Comparison of ENCODE assay signal across 15 cellular contexts in genomic region chr20:38220587-38220986, GRCh38. TPM values are rescaled to one million over a fixed set of nuclear protein-coding genes. Genes with fewer than 3 reads are reported as not detected.
DNase-seq lines count a peak whose midpoint lies in the region; ATAC-seq, FAIRE-seq and TF ChIP-seq lines count a peak whose summit lies in the region.
"Had no signal": no experiment of that assay in that cellular context is flagged by ENCODE, and none has a peak within 500 bp of the region (broad histone marks: within the 10 kb centered on the region; RNA-seq: fewer than 3 reads in every experiment).

No MANE protein-coding gene starts in this region.

- POLR2A ChIA-PET in Caco-2 (lab: Charles Lee), result interaction anchor here (0.5 kb wide), 1 partner anchor 226 kb away, joined by 3 read pairs; no protein-coding TSS in a partner anchor

- H3K36me3 ChIP-seq in Loucy (ENCODE audit: insufficient read depth, low read length), result no peaks in the 10 kb centered on the region
- H3K36me3 ChIP-seq in Caco-2 (ENCODE audit: control insufficient read depth, insufficient read depth, low read length), result no peaks in the 10 kb centered on the region
- H3K36me3 ChIP-seq: thyroid gland had no signal

- H3K9me3 ChIP-seq in Loucy (ENCODE audit: insufficient read depth, low read depth, low read length), result no peaks in the 10 kb centered on the region
- H3K9me3 ChIP-seq in Caco-2, result no peaks in the 10 kb centered on the region
- H3K9me3 ChIP-seq: thyroid gland had no signal

- no peak for TF ChIP-seq CTCF in Loucy (conservative IDR thresholded peaks at IDR 0.05; ENCODE audit: low read length)
- no peak for TF ChIP-seq CTCF in epithelial cell of proximal tubule (conservative IDR thresholded peaks at IDR 0.05; ENCODE audit: low read depth, low read length)
- TF ChIP-seq CTCF in Caco-2 (IDR thresholded peaks at IDR 0.05; ENCODE audit: insufficient read depth in 1 of 2, low read depth in 1 of 2, low read length in 1 of 2, severe bottlenecking in 1 of 2, unreplicated experiment in 1 of 2), result no peak

- no peak overlapping the region for H3K27ac Mint-ChIP-seq in Caco-2 (ENCODE audit: unreplicated experiment)
- H3K27ac Mint-ChIP-seq: stimulated activated naive CD8-positive, alpha-beta T cell treated with anti-CD3 and anti-CD28 coated beads, Interleukin-15, Interleukin-2, amounts not matched to agents 100 ng/mL and 50 ng/mL, for 24 hours had no signal

- no peak for ATAC-seq in GM19397 (IDR thresholded peaks at IDR 0.05; ENCODE audit: unreplicated experiment)
- ATAC-seq in HG03175 (IDR thresholded peaks at IDR 0.05; ENCODE audit: unreplicated experiment), result no peak

- H3K9me3 Mint-ChIP-seq in Caco-2 (ENCODE audit: unreplicated experiment), result no peaks in the 10 kb centered on the region
- H3K9me3 Mint-ChIP-seq: stimulated activated naive CD8-positive, alpha-beta T cell treated with anti-CD3 and anti-CD28 coated beads, Interleukin-15, Interleukin-2, amounts not matched to agents 100 ng/mL and 50 ng/mL, for 24 hours had no signal

- CTCF ChIA-PET in Caco-2 (lab: Charles Lee), result interaction anchor here (0.6 to 5.7 kb wide), 44 partner anchors 9 to 252 kb away, joined by 3 to 147 read pairs (median 5); partner anchors contain the start of genes RALGAPB, RPRD1B and TTI1

- H3K4me2 ChIP-seq in Loucy (ENCODE audit: low read depth, low read length, poor library complexity, severe bottlenecking), result peak overlapping the region; percentile 44

- H3K79me2 ChIP-seq in Loucy (ENCODE audit: insufficient read depth, low read length), result no peaks in the 10 kb centered on the region

- no peaks in the 10 kb centered on the region for H3K36me3 Mint-ChIP-seq in Caco-2 (ENCODE audit: insufficient read depth, unreplicated experiment)
- H3K36me3 Mint-ChIP-seq: CD14-positive monocyte had no signal

- H3F3A ChIP-seq in Loucy (ENCODE audit: low read depth), result no peaks in the 10 kb centered on the region

- intact Hi-C loops in posterior vena cava (cut with DNase I) (loop anchor here (2.0 to 5.0 kb wide), 2 partner anchors 162 to 163 kb away; no protein-coding TSS in a partner anchor), Caco-2 (cut with micrococcal nuclease; ENCODE audit: unreplicated experiment) (loop anchor here (2.0 to 10.0 kb wide), 4 partner anchors 34 to 653 kb away; no protein-coding TSS in a partner anchor)

- H3K27me3 ChIP-seq in Loucy (ENCODE audit: insufficient read depth, low read length, poor library complexity, severe bottlenecking) (no peaks in the 10 kb centered on the region), Caco-2 (replicated peaks; ENCODE audit: control insufficient read depth, insufficient read depth, low read length) (no peaks in the 10 kb centered on the region)
- H3K27me3 ChIP-seq: thyroid gland had no signal

- no peaks in the 10 kb centered on the region for H4K20me1 ChIP-seq in Loucy (ENCODE audit: insufficient read depth, low read length, poor library complexity, severe bottlenecking)

- H3K9me2 ChIP-seq in Loucy (replicated peaks; ENCODE audit: low read depth, low read length), result no peaks in the 10 kb centered on the region

- H2AFZ ChIP-seq in Loucy (ENCODE audit: low read length), result peak overlapping the region; percentile 66

- H3K4me3 Mint-ChIP-seq in Caco-2 (ENCODE audit: unreplicated experiment), result no peak overlapping the region
- H3K4me3 Mint-ChIP-seq: stimulated activated naive CD8-positive, alpha-beta T cell treated with anti-CD3 and anti-CD28 coated beads, Interleukin-15, Interleukin-2, amounts not matched to agents 100 ng/mL and 50 ng/mL, for 24 hours had no signal

- no peak for DNase-seq in GM12891 (ENCODE audit: insufficient read length, low spot score)
- no peak for DNase-seq in epithelial cell of proximal tubule (ENCODE audit: low read depth)
- DNase-seq in posterior vena cava (ENCODE audit: low spot score), result peak; percentile 62
- no peak for DNase-seq in Caco-2
- DNase-seq in nucleus accumbens (lab: John Stamatoyannopoulos, UW), result no peak
- DNase-seq: NCI-H1048 had no signal

- H3K4me1 ChIP-seq in Loucy (ENCODE audit: insufficient read depth, low read length, poor library complexity, severe bottlenecking) (no peaks in the 10 kb centered on the region), Caco-2 (peaks cover 13% of the 10 kb centered on the region)

- no TSS peak for BruUV-seq in Caco-2 (replicated peaks; lab: Mats Ljungman, UMichigan)

- peak; percentile 23 for FAIRE-seq in GM12891 (lab: Jason Lieb, UNC)
- FAIRE-seq: endometrium had no signal

- H3K4me1 Mint-ChIP-seq in Caco-2 (ENCODE audit: low read depth, unreplicated experiment), result no peaks in the 10 kb centered on the region

- H3K4me3 ChIP-seq in Loucy (ENCODE audit: low read length, poor library complexity, severe bottlenecking) (peak overlapping the region; percentile 19), epithelial cell of proximal tubule (ENCODE audit: low read depth, low read length) (peak overlapping the region; percentile 34), Caco-2 (ENCODE audit: low read depth, low read length) (no peak overlapping the region)
- H3K4me3 ChIP-seq: coronary artery, thyroid gland had no signal

- no peak for TF ChIP-seq POLR2A in GM12891 (IDR thresholded peaks at IDR 0.05; ENCODE audit: low read depth, low read length)

- H3K9ac ChIP-seq in Loucy (ENCODE audit: low read depth, low read length, poor library complexity, severe bottlenecking), result no peak overlapping the region

- H3K27me3 Mint-ChIP-seq in Caco-2 (ENCODE audit: insufficient read depth, unreplicated experiment), result peaks cover 2% of the 10 kb centered on the region

TF ChIP-seq in GM12891, 5 proteins besides CTCF, POLR2A, EP300 and RAD21:
- TF ChIP-seq PAX5 (IDR thresholded peaks at IDR 0.05; ENCODE audit: insufficient read depth, low read length, severe bottlenecking), result no peak
- no peak for TF ChIP-seq SPI1 (IDR thresholded peaks at IDR 0.05; ENCODE audit: low read depth, low read length)
- no peak for TF ChIP-seq TAF1 (IDR thresholded peaks at IDR 0.05; ENCODE audit: low read depth, low read length)
- TF ChIP-seq POLR2AphosphoS5 (IDR thresholded peaks at IDR 0.05; ENCODE audit: low read depth, low read length), result no peak
- TF ChIP-seq POU2F2 (IDR thresholded peaks at IDR 0.05; ENCODE audit: low read depth, low read length), result no peak

RNA-seq across cellular contexts. Expression of gene KIAA1755, which starts 39.9 kb away (rescaled TPM):
- not detected for polyA plus RNA-seq in GM12891 (2012; ENCODE audit: low read depth, missing spikeins)
- total RNA-seq in epithelial cell of proximal tubule, result 0.06 and 0.29 TPM in 2 replicates
- 10 to 100 TPM; 12.9 to 18.6 TPM for total RNA-seq in posterior vena cava
- 0.19 and 0.20 TPM in 2 replicates for total RNA-seq in Caco-2 (2022)
- total RNA-seq: T-helper 2 cell treated with Interferon-gamma antibody and Interleukin-4, amounts not matched to agents 100 ng/mL and 5 ng/mL, for 36 hours had no signal
- polyA plus RNA-seq: CD14-positive monocyte had no signal

RNA-seq across cellular contexts. Expression of gene TGM2, which starts 55.5 kb away (rescaled TPM):
- polyA plus RNA-seq in GM12891 (2012; ENCODE audit: low read depth, missing spikeins), result 1.5 TPM
- total RNA-seq in epithelial cell of proximal tubule (137 and 150 TPM in 2 replicates), posterior vena cava (100 to 1,000 TPM; 442 to 500 TPM), Caco-2 (2022) (138 and 162 TPM in 2 replicates)

Comparison
In these comparisons a context has a peak if more than half of its experiments do, and no peak if none do; other contexts are left out.
1. RNA of gene KIAA1755, which starts 39.9 kb away (total RNA-seq): 12.9 to 18.6 TPM in posterior vena cava; 0.19 to 0.20 TPM in Caco-2 and 0.06 to 0.29 TPM in epithelial cell of proximal tubule; every median in the first group is over 10 times any median in the second.